ENCODE assay signal across 8 cellular contexts in genomic region chr6:166008441-166009369, GRCh38.
DNase-seq lines count a peak whose midpoint lies in the region; ATAC-seq and TF ChIP-seq lines count a peak whose summit lies in the region.

No MANE protein-coding gene starts in this region.

- POLR2A ChIA-PET in naive thymus-derived CD4-positive, alpha-beta T cell (lab: Charles Lee) = no interaction called here

- peaks cover 0 to 4% (median 0%) of the 10 kb centered on the region in 5 donors for H3K36me3 Mint-ChIP-seq in naive thymus-derived CD4-positive, alpha-beta T cell

- no peaks in the 10 kb centered on the region for H3K9me3 ChIP-seq in gastroesophageal sphincter
- no peaks in the 10 kb centered on the region for H3K9me3 ChIP-seq in osteoblast (ENCODE audit: low read depth, low read length)
- no peaks in the 10 kb centered on the region for H3K9me3 ChIP-seq in naive thymus-derived CD4-positive, alpha-beta T cell (ENCODE audit: control insufficient read depth in 2 of 3, low read length in 3 of 3)

- no peak for TF ChIP-seq EP300 in gastroesophageal sphincter (IDR thresholded peaks at IDR 0.05)

- H3K36me3 ChIP-seq in gastroesophageal sphincter = no peaks in the 10 kb centered on the region
- H3K36me3 ChIP-seq in osteoblast (ENCODE audit: insufficient read depth, low read length) = no peaks in the 10 kb centered on the region
- no peaks in the 10 kb centered on the region for H3K36me3 ChIP-seq in naive thymus-derived CD4-positive, alpha-beta T cell (ENCODE audit: control insufficient read depth in 2 of 3, insufficient read depth in 3 of 3, low read length in 3 of 3)

- intact Hi-C loops in naive thymus-derived CD4-positive, alpha-beta T cell (cut with micrococcal nuclease) = no loop called here

- H3K27me3 ChIP-seq in gastroesophageal sphincter (peaks cover 74% of the 10 kb centered on the region), osteoblast (ENCODE audit: insufficient read depth, low read length) (no peaks in the 10 kb centered on the region)
- H3K27me3 ChIP-seq in naive thymus-derived CD4-positive, alpha-beta T cell (ENCODE audit: control insufficient read depth in 2 of 2, insufficient read depth in 2 of 2, low read length in 2 of 2) = no peaks in the 10 kb centered on the region

- H3K27me3 Mint-ChIP-seq in naive thymus-derived CD4-positive, alpha-beta T cell = peaks cover 59 to 82% (median 73%) of the 10 kb centered on the region in 5 donors

- TF ChIP-seq CTCF in AG10803 (conservative IDR thresholded peaks at IDR 0.05; ENCODE audit: low read length) = peak; percentile 17
- TF ChIP-seq CTCF in gastroesophageal sphincter (IDR thresholded peaks at IDR 0.05) = peak in 3 of 4 experiments; percentile 4 to 21 (median 19)
- no peak for TF ChIP-seq CTCF in osteoblast (IDR thresholded peaks at IDR 0.05; ENCODE audit: extremely low read depth, low read depth, low read length)

- ATAC-seq in gastroesophageal sphincter (peak; percentile 22), HG03135 (IDR thresholded peaks at IDR 0.05; ENCODE audit: unreplicated experiment) (no peak), GM19395 (IDR thresholded peaks at IDR 0.05; ENCODE audit: unreplicated experiment) (no peak)
- ATAC-seq in naive thymus-derived CD4-positive, alpha-beta T cell = no peak

- no peaks in the 10 kb centered on the region for H4K20me1 ChIP-seq in osteoblast (ENCODE audit: insufficient read depth, low read length)

- H3K27ac ChIP-seq in gastroesophageal sphincter (peak overlapping the region in 1 of 4 donors; percentile 55), osteoblast (ENCODE audit: low read depth, low read length) (peak overlapping the region; percentile 42)
- no peak overlapping the region for H3K27ac ChIP-seq in naive thymus-derived CD4-positive, alpha-beta T cell (ENCODE audit: low read depth, low read length)

- no peak overlapping the region for H3K4me3 Mint-ChIP-seq in naive thymus-derived CD4-positive, alpha-beta T cell

- H2AFZ ChIP-seq in osteoblast (ENCODE audit: low read length) = peak overlapping the region; percentile 84

- peak; percentile 68 for DNase-seq in AG10803 (ENCODE audit: low read depth)
- DNase-seq in RPMI7951 (ENCODE audit: low read depth) = peak; percentile 65
- peak; percentile 86 for DNase-seq in osteoblast (ENCODE audit: insufficient read length, low spot score, missing footprints)
- no peak for DNase-seq in dedifferentiated amniotic fluid mesenchymal stem cell (ENCODE audit: extremely low spot score)
- no peak for DNase-seq in naive thymus-derived CD4-positive, alpha-beta T cell

- WGBS in gastroesophageal sphincter (ENCODE audit: low coverage in 1 of 2), 2 donors = 2 to 3% methylated on average over 28 to 36 of the region's 68 CpGs

- peaks cover 0 to 53% (median 13%) of the 10 kb centered on the region in 3 donors for H3K4me1 ChIP-seq in gastroesophageal sphincter
- peaks cover 37% of the 10 kb centered on the region for H3K4me1 ChIP-seq in osteoblast (ENCODE audit: insufficient read depth, low read length)
- H3K4me1 ChIP-seq in naive thymus-derived CD4-positive, alpha-beta T cell (ENCODE audit: control insufficient read depth in 2 of 2, insufficient read depth in 2 of 2, low read length in 2 of 2) = no peaks in the 10 kb centered on the region

- H3K79me2 ChIP-seq in osteoblast (ENCODE audit: insufficient read depth, low read length) = no peaks in the 10 kb centered on the region

- H3K9me3 Mint-ChIP-seq in naive thymus-derived CD4-positive, alpha-beta T cell = peaks cover 0 to 6% (median 0%) of the 10 kb centered on the region in 11 donors

- H3K4me1 Mint-ChIP-seq in naive thymus-derived CD4-positive, alpha-beta T cell = peaks cover 0 to 15% (median 4%) of the 10 kb centered on the region in 7 donors

- H3K4me2 ChIP-seq in osteoblast (ENCODE audit: insufficient read depth, low read length) = peak overlapping the region; percentile 98

- TF ChIP-seq POLR2A in gastroesophageal sphincter (IDR thresholded peaks at IDR 0.05) = no peak

- no peak overlapping the region for H3K27ac Mint-ChIP-seq in naive thymus-derived CD4-positive, alpha-beta T cell

- CTCF ChIA-PET in naive thymus-derived CD4-positive, alpha-beta T cell (lab: Charles Lee) = no interaction called here

- H3K4me3 ChIP-seq in AG10803 (ENCODE audit: low read length) = peak overlapping the region; percentile 64
- peak overlapping the region; percentile 31 to 49 for H3K4me3 ChIP-seq in gastroesophageal sphincter
- peak overlapping the region; percentile 68 for H3K4me3 ChIP-seq in osteoblast (ENCODE audit: insufficient read depth, low read length)
- H3K4me3 ChIP-seq in naive thymus-derived CD4-positive, alpha-beta T cell (ENCODE audit: low read length) = no peak overlapping the region

Comparison
In these comparisons a context has a peak if more than half of its experiments do, and no peak if none do; other contexts are left out.
1. DNase-seq: peak in AG10803 (single experiment), RPMI7951 (single experiment) and osteoblast (single experiment); none in dedifferentiated amniotic fluid mesenchymal stem cell (single experiment) and naive thymus-derived CD4-positive, alpha-beta T cell (0 of 9).